Comparison of ENCODE assay signal across 19 cellular contexts in genomic region chr1:202268032-202268431, GRCh38.
"Had no signal": no experiment of that assay in that cellular context is flagged by ENCODE, and none has a peak within 500 bp of the region (broad histone marks: within the 10 kb centered on the region; RNA-seq: fewer than 3 reads in every experiment).

No MANE protein-coding gene starts in this region.

- DNase-seq: activated CD4-positive, alpha-beta T cell treated with anti-CD3 and anti-CD28 coated beads, Interleukin-2, amount 10 ng/mL, durations not matched to agents 24 days and 14 days; activated CD8-positive, alpha-beta T cell treated with anti-CD3 and anti-CD28 coated beads for 36 hours; activated naive CD4-positive, alpha-beta T cell treated with anti-CD3 and anti-CD28 coated beads for 36 hours; activated naive CD8-positive, alpha-beta T cell treated with anti-CD3 and anti-CD28 coated beads, Interleukin-2, amount 10 ng/mL, durations not matched to agents 7 days and 5 days; activated T-cell treated with anti-CD3 and anti-CD28 coated beads, Interleukin-2, amount 50 U/mL, for 4 hours; amniotic stem cell; effector CD4-positive, alpha-beta T cell; erythroblast; foreskin melanocyte; glutamatergic neuron; hippocampal formation; pancreas; right cardiac atrium; stimulated activated CD4-positive, alpha-beta T cell treated with anti-CD3 and anti-CD28 coated beads, Interleukin-1b, Interleukin-23, amount 100 ng/mL, for 48 hours; SW 1271; T-helper 17 cell had no signal

- H3K4me3 ChIP-seq: pancreas, tibial nerve had no signal

- H3K9me3 ChIP-seq: neutrophil, pancreas had no signal

- H3K27me3 ChIP-seq: pancreas had no signal

- H3K36me3 ChIP-seq: neutrophil, pancreas, tibial nerve had no signal

- H3K27ac ChIP-seq: neutrophil, pancreas, tibial nerve had no signal

- ATAC-seq: activated CD8-positive, alpha-beta T cell treated with anti-CD3 and anti-CD28 coated beads for 36 hours; activated T-cell treated with anti-CD3 and anti-CD28 coated beads, Interleukin-2, amount 50 U/mL, for 4 hours; natural killer cell treated with Interleukin-12 subunit alpha and Interleukin-12 subunit beta and Interleukin-15 and Interleukin-18, amount 100 ng/mL, for 72 hours; pancreas; right cardiac atrium; T-helper 17 cell had no signal

- H3K4me1 ChIP-seq: pancreas, tibial nerve had no signal
